12 cellular contexts compared by ENCODE assay signal in genomic region chr3:183518446-183519185, GRCh38. TPM values are rescaled to one million over a fixed set of nuclear protein-coding genes. Genes with fewer than 3 reads are reported as not detected.
DNase-seq lines count a peak whose midpoint lies in the region; ATAC-seq, FAIRE-seq and TF ChIP-seq lines count a peak whose summit lies in the region.
"Had no signal": no experiment of that assay in that cellular context is flagged by ENCODE, and none has a peak within 500 bp of the region (broad histone marks: within the 10 kb centered on the region; RNA-seq: fewer than 3 reads in every experiment).

No MANE protein-coding gene starts in this region.

- no peaks in the 10 kb centered on the region for H3K79me2 ChIP-seq in HepG2 (ENCODE audit: insufficient read depth, low read length)

- ATAC-seq in HepG2: no peak
- ATAC-seq in right lobe of liver: no peak
- no peak for ATAC-seq in RWPE2 (ENCODE audit: low read depth)
- ATAC-seq in left cardiac atrium: no peak

- H3K4me1 ChIP-seq in HepG2 (ENCODE audit: insufficient read depth, low read length) (peaks cover 29% of the 10 kb centered on the region), right lobe of liver (no peaks in the 10 kb centered on the region), RWPE2 (ENCODE audit: insufficient read depth, poor library complexity, severe bottlenecking) (no peaks in the 10 kb centered on the region), thymus (ENCODE audit: control insufficient read depth, insufficient read depth, low read length) (peaks cover 42% of the 10 kb centered on the region)

- CTCF ChIA-PET in HepG2 (lab: Yijun Ruan, JAX; ENCODE audit: low intra/inter-chr PET ratio, low total read pairs): no interaction called here

- H3K4me3 ChIP-seq in HepG2 (replicated peaks in 1 of 3; ENCODE audit: insufficient read depth in 1 of 3, low read depth in 2 of 3, low read length in 3 of 3) (no peak overlapping the region), right lobe of liver (no peak overlapping the region), RWPE2 (ENCODE audit: severe bottlenecking) (no peak overlapping the region), thymus (ENCODE audit: low read length) (no peak overlapping the region)
- H3K4me3 ChIP-seq: ovary had no signal

- in situ Hi-C loops in HepG2 (cut with HindIII; ENCODE audit: extremely low pct_ligation_motif_present, low pct_unique_long_range_greater_than_20kb): no loop called here

- FAIRE-seq in HepG2 (lab: Jason Lieb, UNC): no peak

- H3K36me3 ChIP-seq in HepG2 (replicated peaks in 1 of 2; ENCODE audit: control insufficient read depth in 1 of 2, insufficient read depth in 2 of 2, low read length in 2 of 2) (no peaks in the 10 kb centered on the region), right lobe of liver (no peaks in the 10 kb centered on the region), RWPE2 (ENCODE audit: low read depth) (no peaks in the 10 kb centered on the region), thymus (ENCODE audit: control insufficient read depth, insufficient read depth) (peaks cover 17% of the 10 kb centered on the region)
- H3K36me3 ChIP-seq: ovary had no signal

- peak overlapping the region; percentile 43 for H3K4me2 ChIP-seq in HepG2 (ENCODE audit: low read depth, low read length)

- no peak for DNase-seq in HepG2 (ENCODE audit: low spot score)
- no peak for DNase-seq in right lobe of liver
- DNase-seq in RWPE2 (ENCODE audit: low spot score): peak; percentile 16
- peak; percentile 75 for DNase-seq in foreskin melanocyte
- no peak for DNase-seq in DMS53 (lab: John Stamatoyannopoulos, UW)
- no peak for DNase-seq in left cardiac atrium
- DNase-seq in NCI-H226: no peak
- DNase-seq: activated CD4-positive, CD25-positive, alpha-beta regulatory T cell treated with anti-CD3 and anti-CD28 coated beads, Interleukin-2, amount 50 U/mL, for 72 hours; Calu3; NCI-H1436; ovary had no signal

- TF ChIP-seq RAD21 in HepG2 (CRISPR knock-in tag; IDR thresholded peaks at IDR 0.05): no peak

- H3K27me3 ChIP-seq in HepG2 (ENCODE audit: control insufficient read depth in 1 of 2, insufficient read depth in 2 of 2, low read length in 2 of 2): peaks cover 0 to 26% of the 10 kb centered on the region in 2 experiments; a peak in 3 of 5 replicates
- no peaks in the 10 kb centered on the region for H3K27me3 ChIP-seq in right lobe of liver
- no peaks in the 10 kb centered on the region for H3K27me3 ChIP-seq in RWPE2 (ENCODE audit: insufficient read depth, poor library complexity, severe bottlenecking)
- no peaks in the 10 kb centered on the region for H3K27me3 ChIP-seq in thymus (ENCODE audit: control insufficient read depth, insufficient read depth)
- H3K27me3 ChIP-seq: ovary had no signal

- intact Hi-C loops in HepG2 (cut with micrococcal nuclease; ENCODE audit: unreplicated experiment): no loop called here
- intact Hi-C loops in right lobe of liver (cut with DNase I): no loop called here
- intact Hi-C loops in left cardiac atrium (cut with DNase I): no loop called here

- TF ChIP-seq CTCF in HepG2 (CRISPR knock-in tag; IDR thresholded peaks at IDR 0.05): no peak
- TF ChIP-seq CTCF in right lobe of liver (IDR thresholded peaks at IDR 0.05): no peak
- TF ChIP-seq CTCF in RWPE2 (IDR thresholded peaks at IDR 0.05; ENCODE audit: poor library complexity, severe bottlenecking): no peak

- TF ChIP-seq EP300 in HepG2 (IDR thresholded peaks at IDR 0.05; ENCODE audit: low read depth in 2 of 2, low read length in 2 of 2) (no peak), HepG2 (CRISPR knock-in tag; IDR thresholded peaks at IDR 0.05; ENCODE audit: borderline replicate concordance) (no peak)

- H2AFZ ChIP-seq in HepG2 (ENCODE audit: low read length): peak overlapping the region; percentile 56

- H4K20me1 ChIP-seq in HepG2 (ENCODE audit: insufficient read depth, low read length): no peaks in the 10 kb centered on the region

- WGBS in HepG2 (ENCODE audit: low lambda C conversion rate): 16% methylated on average over 10 of the region's 10 CpGs
- WGBS in right lobe of liver (ENCODE audit: insufficient coverage, low coverage, low lambda C conversion rate, missing lambda C conversion rate): 66% methylated on average over 7 of the region's 10 CpGs
- WGBS in thymus: 74% methylated on average over 10 of the region's 10 CpGs

- no peak overlapping the region for H3K9ac ChIP-seq in HepG2 (ENCODE audit: insufficient read depth, low read depth, low read length)

- H3K9me3 ChIP-seq in HepG2 (ENCODE audit: low read length): no peaks in the 10 kb centered on the region
- H3K9me3 ChIP-seq in right lobe of liver: no peaks in the 10 kb centered on the region
- H3K9me3 ChIP-seq in RWPE2 (ENCODE audit: severe bottlenecking): no peaks in the 10 kb centered on the region
- H3K9me3 ChIP-seq in thymus (ENCODE audit: control insufficient read depth): no peaks in the 10 kb centered on the region
- H3K9me3 ChIP-seq: ovary had no signal

- POLR2A ChIA-PET in HepG2 (lab: Yijun Ruan, JAX): no interaction called here

- no TSS peak for BruUV-seq in HepG2 (replicated peaks; lab: Mats Ljungman, UMichigan)

- TF ChIP-seq POLR2A in HepG2 (IDR thresholded peaks at IDR 0.05; ENCODE audit: insufficient read depth in 1 of 2, low read depth in 2 of 2, low read length in 2 of 2) (no peak), right lobe of liver (IDR thresholded peaks at IDR 0.05) (no peak)

- H3K27ac ChIP-seq in HepG2 (ENCODE audit: extremely low read length, insufficient read depth, low read length): no peak overlapping the region
- H3K27ac ChIP-seq in right lobe of liver: no peak overlapping the region
- no peak overlapping the region for H3K27ac ChIP-seq in RWPE2 (ENCODE audit: poor library complexity, severe bottlenecking)
- peak overlapping the region; percentile 43 for H3K27ac ChIP-seq in thymus (ENCODE audit: low read depth)
- H3K27ac ChIP-seq: ovary had no signal

TF ChIP-seq in HepG2, 621 proteins besides CTCF, POLR2A, EP300 and RAD21:
- TF ChIP-seq ASH2L (IDR thresholded peaks at IDR 0.05; ENCODE audit: insufficient read length, low read depth, low read length) (no peak), MTF1 (CRISPR knock-in tag; IDR thresholded peaks at IDR 0.05) (no peak), CREBL2 (CRISPR knock-in tag; IDR thresholded peaks at IDR 0.05; ENCODE audit: borderline replicate concordance) (no peak)

RNA-seq across cellular contexts. Expression of gene KLHL6, which starts 36.9 kb away (rescaled TPM):
- total RNA-seq in HepG2 (2016; rRNA removed; fragmentation: Illumina TruSeq; extraction: Trizol): not detected in 2 replicates
- not detected in 2 replicates for total RNA-seq in HepG2 (2016; cell fraction: cytosol; rRNA removed; fragmentation: Illumina TruSeq; extraction: Trizol; ENCODE audit: low read depth)
- not detected in 2 replicates for total RNA-seq in HepG2 (2016; cell fraction: insoluble cytoplasmic fraction; rRNA removed; fragmentation: Illumina TruSeq; extraction: Trizol)
- not detected in 2 replicates for total RNA-seq in HepG2 (2016; cell fraction: membrane; rRNA removed; fragmentation: Illumina TruSeq; extraction: Trizol)
- total RNA-seq in HepG2 (2016; cell fraction: nucleus; rRNA removed; fragmentation: Illumina TruSeq; extraction: Trizol): not detected in 2 replicates
- not detected in 2 replicates for polyA plus RNA-seq in HepG2 (2011; rRNA removed)
- polyA plus RNA-seq in HepG2 (2011; cell fraction: cytosol; rRNA removed): 0.03 TPM in 1 of 2 replicates, not detected in the other
- polyA plus RNA-seq in HepG2 (2011; cell fraction: nucleus; rRNA removed): 0.05 TPM in 1 of 2 replicates, not detected in the other
- polyA plus RNA-seq in HepG2 (2012): 0.04 and 0.07 TPM in 2 replicates
- polyA plus RNA-seq in HepG2 (2016; cell fraction: cytosol; fragmentation: Illumina TruSeq; extraction: Trizol; ENCODE audit: low read depth): not detected in 2 replicates
- not detected in 2 replicates for polyA plus RNA-seq in HepG2 (2016; cell fraction: insoluble cytoplasmic fraction; fragmentation: Illumina TruSeq; extraction: Trizol; ENCODE audit: low read depth)
- polyA plus RNA-seq in HepG2 (2016; cell fraction: membrane; fragmentation: Illumina TruSeq; extraction: Trizol; ENCODE audit: low read depth): not detected in 2 replicates
- not detected in 2 replicates for polyA plus RNA-seq in HepG2 (2016; cell fraction: nucleus; fragmentation: Illumina TruSeq; extraction: Trizol; ENCODE audit: insufficient read depth, low read depth)
- polyA minus RNA-seq in HepG2 (2011; rRNA and poly(A)+ RNA removed; ENCODE audit: low replicate concordance): 0.33 TPM in 1 of 2 replicates, not detected in the other
- polyA minus RNA-seq in HepG2 (2011; cell fraction: cytosol; rRNA and poly(A)+ RNA removed): not detected in 2 replicates
- polyA minus RNA-seq in HepG2 (2011; cell fraction: nucleus; rRNA and poly(A)+ RNA removed): not detected in 2 replicates
- 1 to 10 TPM in 4 of 6 experiments, under 1 TPM in 2; 0.59 to 2.7 (median 1.6) TPM for total RNA-seq in right lobe of liver
- polyA plus RNA-seq in thymus: 16.3 TPM
- 1 to 10 TPM; 1.7 to 2.1 TPM for total RNA-seq in left cardiac atrium
- total RNA-seq: Calu3 had no signal

Comparison
In these comparisons a context has a peak if more than half of its experiments do, and no peak if none do; other contexts are left out.
1. DNase-seq: peak in RWPE2 (single experiment) and foreskin melanocyte (single experiment); none in HepG2 (single experiment), right lobe of liver (0 of 3), DMS53 (single experiment), left cardiac atrium (single experiment) and NCI-H226 (single experiment).